Comparison of ENCODE assay signal across 1 cellular context in the genomic region with DNA sequence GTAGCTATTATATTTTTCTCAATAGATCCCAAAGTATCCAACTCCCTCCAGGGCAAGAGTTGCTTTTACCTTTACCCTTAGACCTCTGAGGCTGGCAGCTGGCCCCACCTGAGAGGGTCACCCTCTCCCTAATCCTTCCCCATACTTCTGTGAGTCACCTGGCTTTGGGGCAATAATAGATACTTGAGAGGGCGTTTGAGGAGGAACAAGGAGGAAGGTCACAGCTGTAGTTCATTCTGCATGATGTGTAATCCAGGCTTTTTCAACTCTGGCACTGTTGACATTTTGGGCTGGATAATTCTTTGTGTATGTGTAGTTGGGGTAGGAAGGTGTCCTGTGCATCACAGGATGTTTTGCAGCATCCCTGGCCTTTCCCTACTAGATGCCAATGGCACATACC.
TF ChIP-seq lines count a peak whose summit lies in the region.

No MANE protein-coding gene starts in this region.

TF ChIP-seq in IMR-90, 13 proteins besides CTCF, POLR2A, EP300 and RAD21:
- no peak for TF ChIP-seq RCOR1 (IDR thresholded peaks at IDR 0.05; ENCODE audit: insufficient replicate concordance, low read length)
- TF ChIP-seq SMC3 (IDR thresholded peaks at IDR 0.05; ENCODE audit: low read depth, low read length), result no peak
- TF ChIP-seq MAFK (IDR thresholded peaks at IDR 0.05; ENCODE audit: low read depth, low read length), result no peak
- TF ChIP-seq BHLHE40 (IDR thresholded peaks at IDR 0.05; ENCODE audit: low read depth, low read length), result no peak
- TF ChIP-seq MAZ (IDR thresholded peaks at IDR 0.05; ENCODE audit: borderline replicate concordance, low read depth, low read length), result no peak
- no peak for TF ChIP-seq MXI1 (IDR thresholded peaks at IDR 0.05; ENCODE audit: borderline replicate concordance, low read depth, low read length)
- TF ChIP-seq FOS (IDR thresholded peaks at IDR 0.05; ENCODE audit: low read depth, low read length), result no peak
- TF ChIP-seq CEBPB (IDR thresholded peaks at IDR 0.05; ENCODE audit: low read depth, low read length), result no peak
- TF ChIP-seq CHD1 (IDR thresholded peaks at IDR 0.05; ENCODE audit: low read depth, low read length), result no peak
- no peak for TF ChIP-seq RFX5 (IDR thresholded peaks at IDR 0.05; ENCODE audit: low read depth, low read length)
- TF ChIP-seq, protein P1, sequence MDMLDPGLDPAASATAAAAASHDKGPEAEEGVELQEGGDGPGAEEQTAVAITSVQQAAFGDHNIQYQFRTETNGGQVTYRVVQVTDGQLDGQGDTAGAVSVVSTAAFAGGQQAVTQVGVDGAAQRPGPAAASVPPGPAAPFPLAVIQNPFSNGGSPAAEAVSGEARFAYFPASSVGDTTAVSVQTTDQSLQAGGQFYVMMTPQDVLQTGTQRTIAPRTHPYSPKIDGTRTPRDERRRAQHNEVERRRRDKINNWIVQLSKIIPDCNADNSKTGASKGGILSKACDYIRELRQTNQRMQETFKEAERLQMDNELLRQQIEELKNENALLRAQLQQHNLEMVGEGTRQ (IDR thresholded peaks at IDR 0.05; ENCODE audit: low read depth, low read length), result no peak
- no peak for TF ChIP-seq ELK1 (IDR thresholded peaks at IDR 0.05; ENCODE audit: borderline replicate concordance, low read depth, low read length)
- TF ChIP-seq NFE2L2 (IDR thresholded peaks at IDR 0.05; ENCODE audit: low read depth, low read length), result no peak
TF ChIP-seq in IMR-90: peak in this region for 0.
